ENCODE assay signal across 8 cellular contexts in the genomic region with DNA sequence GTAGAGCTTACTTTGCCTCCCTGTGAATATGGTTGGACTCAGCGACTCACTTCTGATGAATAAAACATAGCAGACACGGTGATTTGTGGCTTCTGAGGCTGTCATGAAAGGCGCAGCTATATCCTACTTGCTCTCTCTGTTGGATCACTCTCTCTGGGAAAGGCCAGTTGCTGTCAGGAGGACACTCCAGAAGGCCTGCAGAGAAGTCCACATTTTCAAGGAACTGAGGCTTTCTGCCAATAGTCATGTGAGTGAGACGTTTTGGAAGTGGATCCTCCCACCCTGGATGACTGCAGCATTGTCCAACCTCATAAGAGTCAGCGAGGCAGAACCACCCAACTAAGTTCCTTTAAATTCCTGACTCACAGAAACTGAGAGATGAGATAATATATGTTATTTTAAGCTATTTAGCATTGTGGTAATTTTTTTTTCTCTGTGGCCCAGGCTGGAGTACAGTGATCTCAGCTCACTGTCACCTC.
DNase-seq lines count a peak whose midpoint lies in the region; ATAC-seq and TF ChIP-seq lines count a peak whose summit lies in the region.

No MANE protein-coding gene starts in this region.

- no peak for TF ChIP-seq POLR2A in IMR-90 (IDR thresholded peaks at IDR 0.05; ENCODE audit: low read depth, low read length)
- TF ChIP-seq POLR2A in esophagus muscularis mucosa (IDR thresholded peaks at IDR 0.05; ENCODE audit: low read depth): no peak

- no peak overlapping the region for H3K9ac ChIP-seq in IMR-90 (ENCODE audit: low read depth, low read length)

- ATAC-seq in IMR-90 (ENCODE audit: low read depth) (no peak), GM19455 (IDR thresholded peaks at IDR 0.05; ENCODE audit: unreplicated experiment) (no peak), GM19452 (IDR thresholded peaks at IDR 0.05; ENCODE audit: unreplicated experiment) (no peak)

- no peaks in the 10 kb centered on the region for H4K20me1 ChIP-seq in IMR-90 (ENCODE audit: insufficient read depth, low read length)

- H3K36me3 ChIP-seq in IMR-90 (ENCODE audit: control insufficient read depth, insufficient read depth, low read length) (no peaks in the 10 kb centered on the region), esophagus muscularis mucosa (no peaks in the 10 kb centered on the region)

- H2AK9ac ChIP-seq in IMR-90 (replicated peaks; ENCODE audit: low read depth, low read length, poor library complexity): no peak overlapping the region

- H2AK5ac ChIP-seq in IMR-90 (ENCODE audit: low read depth, low read length): no peak overlapping the region

- no peak for TF ChIP-seq EP300 in esophagus muscularis mucosa (IDR thresholded peaks at IDR 0.05)

- POLR2A ChIA-PET in IMR-90 (lab: Charles Lee; ENCODE audit: unreplicated experiment): no interaction called here

- no peak overlapping the region for H2BK15ac ChIP-seq in IMR-90 (ENCODE audit: low read depth, low read length)

- no peak overlapping the region for H3K4me2 ChIP-seq in IMR-90 (ENCODE audit: low read depth, low read length)

- H3K14ac ChIP-seq in IMR-90 (replicated peaks; ENCODE audit: low read depth, low read length): no peak overlapping the region

- H2BK20ac ChIP-seq in IMR-90 (ENCODE audit: low read depth, low read length): no peak overlapping the region

- DNase-seq in activated CD4-positive, alpha-beta T cell treated with anti-CD3 and anti-CD28 coated beads for 48 hours: peak; percentile 53
- DNase-seq in activated CD4-positive, alpha-beta T cell treated with anti-CD3 and anti-CD28 coated beads for 1 hour: no peak
- DNase-seq in IMR-90: peak; percentile 4
- DNase-seq in esophagus muscularis mucosa (ENCODE audit: extremely low spot score): peak; percentile 81
- peak; percentile 4 for DNase-seq in stimulated activated CD8-positive, alpha-beta memory T cell treated with anti-CD3 and anti-CD28 coated beads, Interleukin-4, amount 100 ng/mL, for 24 hours (ENCODE audit: low read depth)
- DNase-seq in NCI-H128 (lab: John Stamatoyannopoulos, UW; ENCODE audit: unreplicated experiment): no peak

- H2AFZ ChIP-seq in IMR-90 (replicated peaks; ENCODE audit: low read length, poor library complexity): no peak overlapping the region

- no peak overlapping the region for H2BK5ac ChIP-seq in IMR-90 (ENCODE audit: low read depth, low read length, poor library complexity, severe bottlenecking)

- in situ Hi-C loops in IMR-90 (cut with MboI; ENCODE audit: low sequenced_read_pairs): no loop called here

- H3K27ac ChIP-seq in IMR-90 (ENCODE audit: insufficient read depth, low read length): no peak overlapping the region
- no peak overlapping the region for H3K27ac ChIP-seq in esophagus muscularis mucosa (replicated peaks in 1 of 4)

- no peaks in the 10 kb centered on the region for H3K27me3 ChIP-seq in IMR-90 (ENCODE audit: control insufficient read depth, insufficient read depth, low read length)
- H3K27me3 ChIP-seq in esophagus muscularis mucosa: no peaks in the 10 kb centered on the region

- TF ChIP-seq RAD21 in IMR-90 (IDR thresholded peaks at IDR 0.05; ENCODE audit: low read length): no peak

- H4K91ac ChIP-seq in IMR-90 (ENCODE audit: insufficient read depth, low read depth, low read length): no peak overlapping the region

- CTCF ChIA-PET in IMR-90 (lab: Yijun Ruan, JAX): interaction anchor here (0.9 kb wide), 1 partner anchor 46 kb away, joined by 3 read pairs; no protein-coding TSS in a partner anchor

- H3K9me3 ChIP-seq in IMR-90 (ENCODE audit: control insufficient read depth, insufficient read depth, low read length) (no peaks in the 10 kb centered on the region), esophagus muscularis mucosa (peaks cover 0 to 5% (median 0%) of the 10 kb centered on the region in 4 donors)

- no peak overlapping the region for H3K4me3 ChIP-seq in IMR-90 (ENCODE audit: insufficient read depth, low read depth, low read length)
- H3K4me3 ChIP-seq in esophagus muscularis mucosa: no peak overlapping the region

- 48% methylated on average over 2 of the region's 5 CpGs; no CpG with 5 or more reads in 1 of the 2 experiments for WGBS in IMR-90 (ENCODE audit: extremely low coverage in 2 of 2, insufficient read length in 1 of 2), 2 experiments
- 41% methylated on average over 5 of the region's 5 CpGs for WGBS in esophagus muscularis mucosa

- intact Hi-C loops in IMR-90 (cut with micrococcal nuclease) (no loop called here), esophagus muscularis mucosa (cut with DNase I) (no loop called here)

- no peak for TF ChIP-seq CTCF in IMR-90 (conservative IDR thresholded peaks at IDR 0.05; ENCODE audit: low read depth, low read length)
- no peak for TF ChIP-seq CTCF in esophagus muscularis mucosa (IDR thresholded peaks at IDR 0.05)

- H3K56ac ChIP-seq in IMR-90 (ENCODE audit: extremely low read depth, insufficient read depth, low read length): no peak overlapping the region

- H3K4me1 ChIP-seq in IMR-90 (ENCODE audit: control insufficient read depth, insufficient read depth, low read length) (no peaks in the 10 kb centered on the region), esophagus muscularis mucosa (peaks cover 0 to 4% (median 0%) of the 10 kb centered on the region in 4 donors)

- BruUV-seq in IMR-90 (replicated peaks; lab: Mats Ljungman, UMichigan): no TSS peak

- no peak overlapping the region for H3K18ac ChIP-seq in IMR-90 (ENCODE audit: low read depth, low read length)

- H4K5ac ChIP-seq in IMR-90 (ENCODE audit: low read depth, low read length): no peak overlapping the region

- H4K8ac ChIP-seq in IMR-90 (ENCODE audit: low read depth in 2 of 2, low read length in 2 of 2): no peak overlapping the region

- H3K79me1 ChIP-seq in IMR-90 (ENCODE audit: low read depth in 1 of 2, low read length in 2 of 2): no peaks in the 10 kb centered on the region

- H3K9me1 ChIP-seq in IMR-90 (ENCODE audit: insufficient read depth, low read length): no peaks in the 10 kb centered on the region

- dilution Hi-C loops in IMR-90 (cut with HindIII; ENCODE audit: low sequenced_read_pairs, unreplicated experiment): no loop called here

- H2BK120ac ChIP-seq in IMR-90 (ENCODE audit: low read depth, low read length): no peak overlapping the region

- H3K23ac ChIP-seq in IMR-90 (ENCODE audit: low read depth, low read length): no peak overlapping the region

- H3K4ac ChIP-seq in IMR-90 (ENCODE audit: low read depth, low read length): no peak overlapping the region

TF ChIP-seq in IMR-90, 13 proteins besides CTCF, POLR2A, EP300 and RAD21:
- TF ChIP-seq CEBPB (IDR thresholded peaks at IDR 0.05; ENCODE audit: low read depth, low read length) (no peak), MAZ (IDR thresholded peaks at IDR 0.05; ENCODE audit: borderline replicate concordance, low read depth, low read length) (no peak), RCOR1 (IDR thresholded peaks at IDR 0.05; ENCODE audit: insufficient replicate concordance, low read length) (no peak), BHLHE40 (IDR thresholded peaks at IDR 0.05; ENCODE audit: low read depth, low read length) (no peak), CHD1 (IDR thresholded peaks at IDR 0.05; ENCODE audit: low read depth, low read length) (no peak), NFE2L2 (IDR thresholded peaks at IDR 0.05; ENCODE audit: low read depth, low read length) (no peak), RFX5 (IDR thresholded peaks at IDR 0.05; ENCODE audit: low read depth, low read length) (no peak), FOS (IDR thresholded peaks at IDR 0.05; ENCODE audit: low read depth, low read length) (no peak), MAFK (IDR thresholded peaks at IDR 0.05; ENCODE audit: low read depth, low read length) (no peak), SMC3 (IDR thresholded peaks at IDR 0.05; ENCODE audit: low read depth, low read length) (no peak), MXI1 (IDR thresholded peaks at IDR 0.05; ENCODE audit: borderline replicate concordance, low read depth, low read length) (no peak)
- TF ChIP-seq, protein P1, sequence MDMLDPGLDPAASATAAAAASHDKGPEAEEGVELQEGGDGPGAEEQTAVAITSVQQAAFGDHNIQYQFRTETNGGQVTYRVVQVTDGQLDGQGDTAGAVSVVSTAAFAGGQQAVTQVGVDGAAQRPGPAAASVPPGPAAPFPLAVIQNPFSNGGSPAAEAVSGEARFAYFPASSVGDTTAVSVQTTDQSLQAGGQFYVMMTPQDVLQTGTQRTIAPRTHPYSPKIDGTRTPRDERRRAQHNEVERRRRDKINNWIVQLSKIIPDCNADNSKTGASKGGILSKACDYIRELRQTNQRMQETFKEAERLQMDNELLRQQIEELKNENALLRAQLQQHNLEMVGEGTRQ (IDR thresholded peaks at IDR 0.05; ENCODE audit: low read depth, low read length): no peak
- TF ChIP-seq, protein P2, sequence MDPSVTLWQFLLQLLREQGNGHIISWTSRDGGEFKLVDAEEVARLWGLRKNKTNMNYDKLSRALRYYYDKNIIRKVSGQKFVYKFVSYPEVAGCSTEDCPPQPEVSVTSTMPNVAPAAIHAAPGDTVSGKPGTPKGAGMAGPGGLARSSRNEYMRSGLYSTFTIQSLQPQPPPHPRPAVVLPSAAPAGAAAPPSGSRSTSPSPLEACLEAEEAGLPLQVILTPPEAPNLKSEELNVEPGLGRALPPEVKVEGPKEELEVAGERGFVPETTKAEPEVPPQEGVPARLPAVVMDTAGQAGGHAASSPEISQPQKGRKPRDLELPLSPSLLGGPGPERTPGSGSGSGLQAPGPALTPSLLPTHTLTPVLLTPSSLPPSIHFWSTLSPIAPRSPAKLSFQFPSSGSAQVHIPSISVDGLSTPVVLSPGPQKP (IDR thresholded peaks at IDR 0.05; ENCODE audit: borderline replicate concordance, low read depth, low read length): no peak
TF ChIP-seq in IMR-90: peak in this region for 0.

Comparison
In these comparisons a context has a peak if more than half of its experiments do, and no peak if none do; other contexts are left out.
1. DNase-seq: peak in activated CD4-positive, alpha-beta T cell treated with anti-CD3 and anti-CD28 coated beads for 48 hours (single experiment), IMR-90 (single experiment), esophagus muscularis mucosa (single experiment) and stimulated activated CD8-positive, alpha-beta memory T cell treated with anti-CD3 and anti-CD28 coated beads, Interleukin-4, amount 100 ng/mL, for 24 hours (single experiment); none in activated CD4-positive, alpha-beta T cell treated with anti-CD3 and anti-CD28 coated beads for 1 hour (single experiment) and NCI-H128 (single experiment).